Comparison of ENCODE assay signal across 1 cellular context in the genomic region with DNA sequence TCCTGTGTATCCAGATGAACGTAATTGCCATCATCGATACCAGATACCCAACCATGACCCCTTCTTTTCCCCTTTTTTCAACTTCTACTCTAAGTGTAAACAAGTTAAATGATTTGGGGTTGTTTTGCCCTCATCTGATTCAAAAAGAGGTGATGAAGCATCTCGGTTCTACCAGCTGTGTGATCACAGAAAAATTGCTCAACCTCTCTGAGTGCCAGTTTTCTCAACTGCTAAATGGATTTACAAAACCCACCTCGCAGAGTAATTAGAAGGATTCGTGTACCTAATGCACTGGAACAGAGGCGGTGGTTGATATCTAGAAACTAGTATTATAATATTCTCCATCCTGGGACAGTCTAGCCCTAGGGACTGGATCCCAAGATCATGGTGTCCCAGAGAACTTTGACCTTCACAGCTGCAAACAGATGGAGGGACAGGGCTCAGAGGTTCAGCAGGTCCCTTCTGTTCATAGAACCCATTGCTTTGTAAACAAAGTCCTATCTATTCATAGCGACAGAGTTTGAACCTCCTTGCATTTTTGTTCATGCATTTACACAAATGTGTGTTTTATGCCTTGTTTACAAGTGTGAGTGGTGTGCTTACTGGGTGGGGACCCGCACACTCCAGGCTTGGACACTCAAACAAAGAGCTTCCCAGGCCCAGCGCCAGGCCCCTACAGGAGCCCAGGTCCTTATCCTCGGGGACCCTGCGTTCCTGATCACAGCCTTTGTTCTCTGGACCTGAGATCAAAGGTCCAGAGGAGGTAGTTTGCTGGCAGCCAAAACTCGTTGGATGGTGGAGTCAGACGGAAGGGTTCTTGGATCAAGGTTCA.
A peak's percentile ranks its signal among the peaks of the same experiment; 100 is the strongest.
TF ChIP-seq lines count a peak whose summit lies in the region.

No MANE protein-coding gene starts in this region.

TF ChIP-seq in HepG2, 621 proteins besides CTCF, POLR2A, EP300 and RAD21 (continued from another document and continues in another):
- peak; percentile 88 for TF ChIP-seq FOXA3 (CRISPR knock-in tag; IDR thresholded peaks at IDR 0.05)
- TF ChIP-seq, protein P1, sequence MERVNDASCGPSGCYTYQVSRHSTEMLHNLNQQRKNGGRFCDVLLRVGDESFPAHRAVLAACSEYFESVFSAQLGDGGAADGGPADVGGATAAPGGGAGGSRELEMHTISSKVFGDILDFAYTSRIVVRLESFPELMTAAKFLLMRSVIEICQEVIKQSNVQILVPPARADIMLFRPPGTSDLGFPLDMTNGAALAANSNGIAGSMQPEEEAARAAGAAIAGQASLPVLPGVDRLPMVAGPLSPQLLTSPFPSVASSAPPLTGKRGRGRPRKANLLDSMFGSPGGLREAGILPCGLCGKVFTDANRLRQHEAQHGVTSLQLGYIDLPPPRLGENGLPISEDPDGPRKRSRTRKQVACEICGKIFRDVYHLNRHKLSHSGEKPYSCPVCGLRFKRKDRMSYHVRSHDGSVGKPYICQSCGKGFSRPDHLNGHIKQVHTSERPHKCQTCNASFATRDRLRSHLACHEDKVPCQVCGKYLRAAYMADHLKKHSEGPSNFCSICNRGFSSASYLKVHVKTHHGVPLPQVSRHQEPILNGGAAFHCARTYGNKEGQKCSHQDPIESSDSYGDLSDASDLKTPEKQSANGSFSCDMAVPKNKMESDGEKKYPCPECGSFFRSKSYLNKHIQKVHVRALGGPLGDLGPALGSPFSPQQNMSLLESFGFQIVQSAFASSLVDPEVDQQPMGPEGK (CRISPR knock-in tag; IDR thresholded peaks at IDR 0.05), result peak; percentile 40; the same call in 1 of the 2 replicates
- TF ChIP-seq ZNF644 (CRISPR knock-in tag; IDR thresholded peaks at IDR 0.05; ENCODE audit: low read depth), result peak; percentile 61; the same call in 1 of the 2 replicates
- peak; percentile 42; the same call in 1 of the 2 replicates for TF ChIP-seq ZNF205 (CRISPR knock-in tag; IDR thresholded peaks at IDR 0.05)
- peak; percentile 45 to 70 for TF ChIP-seq NR2F1 (CRISPR knock-in tag; IDR thresholded peaks at IDR 0.05)
- peak; percentile 79; the same call in 1 of the 2 replicates for TF ChIP-seq SOX5 (CRISPR knock-in tag; IDR thresholded peaks at IDR 0.05; ENCODE audit: borderline replicate concordance)
- TF ChIP-seq MTA3 (CRISPR knock-in tag; IDR thresholded peaks at IDR 0.05), result no peak
- TF ChIP-seq ZNF614 (CRISPR knock-in tag; IDR thresholded peaks at IDR 0.05; ENCODE audit: borderline replicate concordance), result 0 out of 2 replicates have a peak, but pooled peaks have one; percentile 6
- peak; percentile 59 for TF ChIP-seq BCL6 (CRISPR knock-in tag; IDR thresholded peaks at IDR 0.05)
- TF ChIP-seq ZMYM2 (CRISPR knock-in tag; IDR thresholded peaks at IDR 0.05), result peak; percentile 95
- TF ChIP-seq LCORL (IDR thresholded peaks at IDR 0.05), result no peak
- TF ChIP-seq LCORL (CRISPR knock-in tag; IDR thresholded peaks at IDR 0.05), result peak; percentile 90
- TF ChIP-seq ZNF501 (CRISPR knock-in tag; IDR thresholded peaks at IDR 0.05), result no peak
- peak; percentile 23; the same call in 1 of the 2 replicates for TF ChIP-seq ZNF263 (CRISPR knock-in tag; IDR thresholded peaks at IDR 0.05)
- no peak for TF ChIP-seq ETV6 (CRISPR knock-in tag; conservative IDR thresholded peaks at IDR 0.05)
- no peak for TF ChIP-seq ATF7-NPFF (CRISPR knock-in tag; IDR thresholded peaks at IDR 0.05; ENCODE audit: low read depth)
- peak; percentile 87 for TF ChIP-seq HNF4G (IDR thresholded peaks at IDR 0.05; ENCODE audit: borderline replicate concordance, low read depth, low read length)
- TF ChIP-seq HNF4G (CRISPR knock-in tag; IDR thresholded peaks at IDR 0.05; ENCODE audit: borderline replicate concordance, low read depth), result peak; percentile 87; the same call in 1 of the 2 replicates
- TF ChIP-seq TRIM24 (CRISPR knock-in tag; IDR thresholded peaks at IDR 0.05), result peak; percentile 81
- TF ChIP-seq NR3C1 (CRISPR knock-in tag; IDR thresholded peaks at IDR 0.05), result no peak
- peak; percentile 79 for TF ChIP-seq RXRA (CRISPR knock-in tag; IDR thresholded peaks at IDR 0.05)
- TF ChIP-seq, protein P2, sequence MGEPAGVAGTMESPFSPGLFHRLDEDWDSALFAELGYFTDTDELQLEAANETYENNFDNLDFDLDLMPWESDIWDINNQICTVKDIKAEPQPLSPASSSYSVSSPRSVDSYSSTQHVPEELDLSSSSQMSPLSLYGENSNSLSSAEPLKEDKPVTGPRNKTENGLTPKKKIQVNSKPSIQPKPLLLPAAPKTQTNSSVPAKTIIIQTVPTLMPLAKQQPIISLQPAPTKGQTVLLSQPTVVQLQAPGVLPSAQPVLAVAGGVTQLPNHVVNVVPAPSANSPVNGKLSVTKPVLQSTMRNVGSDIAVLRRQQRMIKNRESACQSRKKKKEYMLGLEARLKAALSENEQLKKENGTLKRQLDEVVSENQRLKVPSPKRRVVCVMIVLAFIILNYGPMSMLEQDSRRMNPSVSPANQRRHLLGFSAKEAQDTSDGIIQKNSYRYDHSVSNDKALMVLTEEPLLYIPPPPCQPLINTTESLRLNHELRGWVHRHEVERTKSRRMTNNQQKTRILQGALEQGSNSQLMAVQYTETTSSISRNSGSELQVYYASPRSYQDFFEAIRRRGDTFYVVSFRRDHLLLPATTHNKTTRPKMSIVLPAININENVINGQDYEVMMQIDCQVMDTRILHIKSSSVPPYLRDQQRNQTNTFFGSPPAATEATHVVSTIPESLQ (CRISPR knock-in tag; conservative IDR thresholded peaks at IDR 0.05), result no peak
- TF ChIP-seq, protein P3, sequence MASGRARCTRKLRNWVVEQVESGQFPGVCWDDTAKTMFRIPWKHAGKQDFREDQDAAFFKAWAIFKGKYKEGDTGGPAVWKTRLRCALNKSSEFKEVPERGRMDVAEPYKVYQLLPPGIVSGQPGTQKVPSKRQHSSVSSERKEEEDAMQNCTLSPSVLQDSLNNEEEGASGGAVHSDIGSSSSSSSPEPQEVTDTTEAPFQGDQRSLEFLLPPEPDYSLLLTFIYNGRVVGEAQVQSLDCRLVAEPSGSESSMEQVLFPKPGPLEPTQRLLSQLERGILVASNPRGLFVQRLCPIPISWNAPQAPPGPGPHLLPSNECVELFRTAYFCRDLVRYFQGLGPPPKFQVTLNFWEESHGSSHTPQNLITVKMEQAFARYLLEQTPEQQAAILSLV (CRISPR knock-in tag; IDR thresholded peaks at IDR 0.05; ENCODE audit: borderline replicate concordance), result no peak
- TF ChIP-seq ZBTB20 (CRISPR knock-in tag; IDR thresholded peaks at IDR 0.05; ENCODE audit: borderline replicate concordance, low read depth), result no peak; the same call in 1 of the 2 replicates
- TF ChIP-seq, protein P4, sequence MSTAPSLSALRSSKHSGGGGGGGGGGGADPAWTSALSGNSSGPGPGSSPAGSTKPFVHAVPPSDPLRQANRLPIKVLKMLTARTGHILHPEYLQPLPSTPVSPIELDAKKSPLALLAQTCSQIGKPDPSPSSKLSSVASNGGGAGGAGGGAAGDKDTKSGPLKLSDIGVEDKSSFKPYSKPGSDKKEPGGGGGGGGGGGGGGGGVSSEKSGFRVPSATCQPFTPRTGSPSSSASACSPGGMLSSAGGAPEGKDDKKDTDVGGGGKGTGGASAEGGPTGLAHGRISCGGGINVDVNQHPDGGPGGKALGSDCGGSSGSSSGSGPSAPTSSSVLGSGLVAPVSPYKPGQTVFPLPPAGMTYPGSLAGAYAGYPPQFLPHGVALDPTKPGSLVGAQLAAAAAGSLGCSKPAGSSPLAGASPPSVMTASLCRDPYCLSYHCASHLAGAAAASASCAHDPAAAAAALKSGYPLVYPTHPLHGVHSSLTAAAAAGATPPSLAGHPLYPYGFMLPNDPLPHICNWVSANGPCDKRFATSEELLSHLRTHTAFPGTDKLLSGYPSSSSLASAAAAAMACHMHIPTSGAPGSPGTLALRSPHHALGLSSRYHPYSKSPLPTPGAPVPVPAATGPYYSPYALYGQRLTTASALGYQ (CRISPR knock-in tag; IDR thresholded peaks at IDR 0.05), result peak; percentile 70; the same call in 1 of the 2 replicates
- peak; percentile 50; the same call in 1 of the 2 replicates for TF ChIP-seq MYC (CRISPR knock-in tag; IDR thresholded peaks at IDR 0.05; ENCODE audit: borderline replicate concordance)
- TF ChIP-seq MEF2D (CRISPR knock-in tag; IDR thresholded peaks at IDR 0.05), result peak; percentile 43; the same call in 1 of the 2 replicates
- peak; percentile 50; the same call in 1 of the 2 replicates for TF ChIP-seq RARA (CRISPR knock-in tag; IDR thresholded peaks at IDR 0.05)
- peak; percentile 10; the same call in 1 of the 2 replicates for TF ChIP-seq SAP130 (CRISPR knock-in tag; IDR thresholded peaks at IDR 0.05; ENCODE audit: low read depth)
- TF ChIP-seq RFX3 (CRISPR knock-in tag; IDR thresholded peaks at IDR 0.05), result no peak
- no peak for TF ChIP-seq PAWR (CRISPR knock-in tag; IDR thresholded peaks at IDR 0.05; ENCODE audit: borderline replicate concordance)
- TF ChIP-seq MED1 (CRISPR knock-in tag; IDR thresholded peaks at IDR 0.05), result peak; percentile 62
- no peak for TF ChIP-seq FOXA1 (IDR thresholded peaks at IDR 0.05)
- peak; percentile 48; the same call in 1 of the 2 replicates for TF ChIP-seq FOXA1 (CRISPR knock-in tag; IDR thresholded peaks at IDR 0.05)
- peak; percentile 65; the same call in 1 of the 2 replicates for TF ChIP-seq KDM6A (CRISPR knock-in tag; IDR thresholded peaks at IDR 0.05; ENCODE audit: low read depth)
- peak; percentile 86 for TF ChIP-seq ZNF629 (CRISPR knock-in tag; conservative IDR thresholded peaks at IDR 0.05)
- TF ChIP-seq, protein P5, sequence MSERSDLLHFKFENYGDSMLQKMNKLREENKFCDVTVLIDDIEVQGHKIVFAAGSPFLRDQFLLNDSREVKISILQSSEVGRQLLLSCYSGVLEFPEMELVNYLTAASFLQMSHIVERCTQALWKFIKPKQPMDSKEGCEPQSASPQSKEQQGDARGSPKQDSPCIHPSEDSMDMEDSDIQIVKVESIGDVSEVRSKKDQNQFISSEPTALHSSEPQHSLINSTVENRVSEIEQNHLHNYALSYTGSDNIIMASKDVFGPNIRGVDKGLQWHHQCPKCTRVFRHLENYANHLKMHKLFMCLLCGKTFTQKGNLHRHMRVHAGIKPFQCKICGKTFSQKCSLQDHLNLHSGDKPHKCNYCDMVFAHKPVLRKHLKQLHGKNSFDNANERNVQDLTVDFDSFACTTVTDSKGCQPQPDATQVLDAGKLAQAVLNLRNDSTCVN (CRISPR knock-in tag; IDR thresholded peaks at IDR 0.05; ENCODE audit: borderline replicate concordance), result peak; percentile 55; the same call in 1 of the 2 replicates
- TF ChIP-seq ZNF160 (CRISPR knock-in tag; IDR thresholded peaks at IDR 0.05), result no peak
- TF ChIP-seq, protein P6, sequence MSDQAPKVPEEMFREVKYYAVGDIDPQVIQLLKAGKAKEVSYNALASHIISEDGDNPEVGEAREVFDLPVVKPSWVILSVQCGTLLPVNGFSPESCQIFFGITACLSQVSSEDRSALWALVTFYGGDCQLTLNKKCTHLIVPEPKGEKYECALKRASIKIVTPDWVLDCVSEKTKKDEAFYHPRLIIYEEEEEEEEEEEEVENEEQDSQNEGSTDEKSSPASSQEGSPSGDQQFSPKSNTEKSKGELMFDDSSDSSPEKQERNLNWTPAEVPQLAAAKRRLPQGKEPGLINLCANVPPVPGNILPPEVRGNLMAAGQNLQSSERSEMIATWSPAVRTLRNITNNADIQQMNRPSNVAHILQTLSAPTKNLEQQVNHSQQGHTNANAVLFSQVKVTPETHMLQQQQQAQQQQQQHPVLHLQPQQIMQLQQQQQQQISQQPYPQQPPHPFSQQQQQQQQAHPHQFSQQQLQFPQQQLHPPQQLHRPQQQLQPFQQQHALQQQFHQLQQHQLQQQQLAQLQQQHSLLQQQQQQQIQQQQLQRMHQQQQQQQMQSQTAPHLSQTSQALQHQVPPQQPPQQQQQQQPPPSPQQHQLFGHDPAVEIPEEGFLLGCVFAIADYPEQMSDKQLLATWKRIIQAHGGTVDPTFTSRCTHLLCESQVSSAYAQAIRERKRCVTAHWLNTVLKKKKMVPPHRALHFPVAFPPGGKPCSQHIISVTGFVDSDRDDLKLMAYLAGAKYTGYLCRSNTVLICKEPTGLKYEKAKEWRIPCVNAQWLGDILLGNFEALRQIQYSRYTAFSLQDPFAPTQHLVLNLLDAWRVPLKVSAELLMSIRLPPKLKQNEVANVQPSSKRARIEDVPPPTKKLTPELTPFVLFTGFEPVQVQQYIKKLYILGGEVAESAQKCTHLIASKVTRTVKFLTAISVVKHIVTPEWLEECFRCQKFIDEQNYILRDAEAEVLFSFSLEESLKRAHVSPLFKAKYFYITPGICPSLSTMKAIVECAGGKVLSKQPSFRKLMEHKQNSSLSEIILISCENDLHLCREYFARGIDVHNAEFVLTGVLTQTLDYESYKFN (CRISPR knock-in tag; conservative IDR thresholded peaks at IDR 0.05), result peak; percentile 72
- TF ChIP-seq, protein P7, sequence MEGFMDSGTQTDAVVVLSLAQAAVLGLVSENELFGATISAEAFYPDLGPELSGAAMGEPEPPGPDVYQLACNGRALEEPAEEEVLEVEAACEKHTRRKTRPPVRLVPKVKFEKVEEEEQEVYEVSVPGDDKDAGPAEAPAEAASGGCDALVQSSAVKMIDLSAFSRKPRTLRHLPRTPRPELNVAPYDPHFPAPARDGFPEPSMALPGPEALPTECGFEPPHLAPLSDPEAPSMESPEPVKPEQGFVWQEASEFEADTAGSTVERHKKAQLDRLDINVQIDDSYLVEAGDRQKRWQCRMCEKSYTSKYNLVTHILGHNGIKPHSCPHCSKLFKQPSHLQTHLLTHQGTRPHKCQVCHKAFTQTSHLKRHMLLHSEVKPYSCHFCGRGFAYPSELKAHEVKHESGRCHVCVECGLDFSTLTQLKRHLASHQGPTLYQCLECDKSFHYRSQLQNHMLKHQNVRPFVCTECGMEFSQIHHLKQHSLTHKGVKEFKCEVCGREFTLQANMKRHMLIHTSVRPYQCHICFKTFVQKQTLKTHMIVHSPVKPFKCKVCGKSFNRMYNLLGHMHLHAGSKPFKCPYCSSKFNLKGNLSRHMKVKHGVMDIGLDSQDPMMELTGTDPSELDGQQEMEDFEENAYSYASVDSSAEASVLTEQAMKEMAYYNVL (CRISPR knock-in tag; IDR thresholded peaks at IDR 0.05; ENCODE audit: borderline replicate concordance), result peak; percentile 23; the same call in 1 of the 2 replicates
- TF ChIP-seq TOE1 (CRISPR knock-in tag; IDR thresholded peaks at IDR 0.05), result no peak
- no peak for TF ChIP-seq ZNF850 (CRISPR knock-in tag; conservative IDR thresholded peaks at IDR 0.05)
